In the genomic region with DNA sequence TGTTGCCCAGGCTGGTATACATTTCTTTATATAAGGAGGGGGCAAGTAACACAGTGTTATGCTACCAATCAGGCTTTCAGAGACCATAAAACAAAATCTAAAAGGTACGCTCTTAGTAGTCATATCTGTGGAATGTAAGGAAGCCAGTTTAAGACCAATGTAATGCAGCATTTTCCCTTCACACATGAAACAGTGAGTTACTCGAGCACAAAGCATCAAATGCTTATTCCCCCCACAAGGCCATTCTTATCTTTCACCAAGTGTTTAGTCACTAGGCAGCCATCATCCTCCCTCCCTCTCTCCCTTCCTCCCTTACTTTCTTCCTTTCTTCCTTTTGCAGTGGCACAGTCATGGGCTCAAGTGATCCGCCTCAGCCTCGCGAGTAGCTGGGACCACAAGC, we compare ENCODE assay signal across 12 cellular contexts. TPM values are rescaled to one million over a fixed set of nuclear protein-coding genes. Genes with fewer than 3 reads are reported as not detected.
DNase-seq lines count a peak whose midpoint lies in the region; ATAC-seq, FAIRE-seq and TF ChIP-seq lines count a peak whose summit lies in the region.
"Had no signal": no experiment of that assay in that cellular context is flagged by ENCODE, and none has a peak within 500 bp of the region (broad histone marks: within the 10 kb centered on the region; RNA-seq: fewer than 3 reads in every experiment).

No MANE protein-coding gene starts in this region.

- peaks cover 15% of the 10 kb centered on the region for H3K79me2 ChIP-seq in HepG2 (ENCODE audit: insufficient read depth, low read length)

- H3K9me3 ChIP-seq in liver (ENCODE audit: control insufficient read depth in 4 of 4, low read length in 3 of 4): no peaks in the 10 kb centered on the region
- H3K9me3 ChIP-seq in HepG2 (ENCODE audit: low read length): no peaks in the 10 kb centered on the region
- no peaks in the 10 kb centered on the region for H3K9me3 ChIP-seq in colonic mucosa

- H3K4me1 ChIP-seq in liver (ENCODE audit: control insufficient read depth in 4 of 4, insufficient read depth in 4 of 4, low read length in 3 of 4) (peaks cover 14 to 26% (median 25%) of the 10 kb centered on the region in 4 donors), HepG2 (ENCODE audit: insufficient read depth, low read length) (peaks cover 20% of the 10 kb centered on the region), colonic mucosa (no peaks in the 10 kb centered on the region)

- ATAC-seq in HepG2: no peak
- ATAC-seq in activated naive CD8-positive, alpha-beta T cell treated with anti-CD3 and anti-CD28 coated beads, Interleukin-2, amount 50 U/mL, for 24 hours: no peak
- no peak for ATAC-seq in GM21367 (IDR thresholded peaks at IDR 0.05; ENCODE audit: unreplicated experiment)
- ATAC-seq in GM21576 (IDR thresholded peaks at IDR 0.05; ENCODE audit: unreplicated experiment): no peak

- TF ChIP-seq POLR2A in HepG2 (IDR thresholded peaks at IDR 0.05; ENCODE audit: insufficient read depth in 1 of 2, low read depth in 2 of 2, low read length in 2 of 2): no peak

- CTCF ChIA-PET in HepG2 (lab: Yijun Ruan, JAX; ENCODE audit: low intra/inter-chr PET ratio, low total read pairs): no interaction called here

- DNase-seq in HepG2 (ENCODE audit: low spot score) (no peak), kidney tubule cell (ENCODE audit: low spot score) (peak; percentile 91), NCI-H524 (lab: John Stamatoyannopoulos, UW) (no peak), colonic mucosa (no peak)
- DNase-seq in activated naive CD8-positive, alpha-beta T cell treated with anti-CD3 and anti-CD28 coated beads, Interleukin-2, amount 50 U/mL, for 24 hours: no peak
- DNase-seq: hypothalamus, NCI-H2081 had no signal

- H3K9ac ChIP-seq in liver (ENCODE audit: low read depth in 1 of 2, low read length in 2 of 2): no peak overlapping the region
- no peak overlapping the region for H3K9ac ChIP-seq in HepG2 (ENCODE audit: insufficient read depth, low read depth, low read length)
- no peak overlapping the region for H3K9ac ChIP-seq in colonic mucosa (ENCODE audit: low read depth in 2 of 2, low read length in 2 of 2)

- in situ Hi-C loops in HepG2 (cut with HindIII; ENCODE audit: extremely low pct_ligation_motif_present, low pct_unique_long_range_greater_than_20kb): no loop called here

- no peaks in the 10 kb centered on the region for H3K9me3 Mint-ChIP-seq in activated naive CD8-positive, alpha-beta T cell treated with anti-CD3 and anti-CD28 coated beads, Interleukin-2, amount 50 U/mL, for 24 hours

- no peak for FAIRE-seq in HepG2 (lab: Jason Lieb, UNC)
- FAIRE-seq: GM19239 had no signal

- H4K20me1 ChIP-seq in HepG2 (ENCODE audit: insufficient read depth, low read length): no peaks in the 10 kb centered on the region

- no peak for TF ChIP-seq EP300 in HepG2 (IDR thresholded peaks at IDR 0.05; ENCODE audit: low read depth in 2 of 2, low read length in 2 of 2)
- no peak for TF ChIP-seq EP300 in HepG2 (CRISPR knock-in tag; IDR thresholded peaks at IDR 0.05; ENCODE audit: borderline replicate concordance)

- no peak overlapping the region for H3K4me3 Mint-ChIP-seq in activated naive CD8-positive, alpha-beta T cell treated with anti-CD3 and anti-CD28 coated beads, Interleukin-2, amount 50 U/mL, for 24 hours

- intact Hi-C loops in HepG2 (cut with micrococcal nuclease; ENCODE audit: unreplicated experiment) (no loop called here), colonic mucosa (cut with DNase I) (no loop called here)

- no peak overlapping the region for H2AFZ ChIP-seq in HepG2 (ENCODE audit: low read length)

- peak overlapping the region; percentile 81 for H3K27ac Mint-ChIP-seq in activated naive CD8-positive, alpha-beta T cell treated with anti-CD3 and anti-CD28 coated beads, Interleukin-2, amount 50 U/mL, for 24 hours

- no peak for TF ChIP-seq RAD21 in liver (IDR thresholded peaks at IDR 0.05)
- no peak for TF ChIP-seq RAD21 in HepG2 (CRISPR knock-in tag; IDR thresholded peaks at IDR 0.05)

- H3K27me3 ChIP-seq in liver (ENCODE audit: control insufficient read depth in 4 of 4, insufficient read depth in 4 of 4, low read length in 3 of 4) (no peaks in the 10 kb centered on the region), HepG2 (ENCODE audit: control insufficient read depth in 1 of 2, insufficient read depth in 2 of 2, low read length in 2 of 2) (no peaks in the 10 kb centered on the region), colonic mucosa (no peaks in the 10 kb centered on the region)

- POLR2A ChIA-PET in HepG2 (lab: Yijun Ruan, JAX): interaction anchor here (1.0 to 1.6 kb wide), 2 partner anchors 11 to 13 kb away, joined by 4 to 5 read pairs; a partner anchor contains a TSS

- peaks cover 31% of the 10 kb centered on the region for H3K36me3 Mint-ChIP-seq in activated naive CD8-positive, alpha-beta T cell treated with anti-CD3 and anti-CD28 coated beads, Interleukin-2, amount 50 U/mL, for 24 hours (ENCODE audit: low read depth)

- no peaks in the 10 kb centered on the region for H3K27me3 Mint-ChIP-seq in activated naive CD8-positive, alpha-beta T cell treated with anti-CD3 and anti-CD28 coated beads, Interleukin-2, amount 50 U/mL, for 24 hours

- H3K36me3 ChIP-seq in liver (ENCODE audit: control insufficient read depth in 4 of 4, insufficient read depth in 3 of 4, low read depth in 1 of 4, low read length in 3 of 4): peaks cover 3 to 4% (median 4%) of the 10 kb centered on the region in 4 donors
- H3K36me3 ChIP-seq in HepG2 (replicated peaks in 1 of 2; ENCODE audit: control insufficient read depth in 1 of 2, insufficient read depth in 2 of 2, low read length in 2 of 2): peaks cover 3 to 18% of the 10 kb centered on the region in 2 experiments; a peak in 4 of 5 replicates
- H3K36me3 ChIP-seq in colonic mucosa: no peaks in the 10 kb centered on the region

- WGBS in liver: 94% methylated on average over 5 of the region's 5 CpGs
- 95% methylated on average over 5 of the region's 5 CpGs for WGBS in HepG2 (ENCODE audit: low lambda C conversion rate)

- H3K27ac ChIP-seq in liver (ENCODE audit: low read depth in 1 of 2, low read length in 2 of 2) (peak overlapping the region; percentile 49 to 71), HepG2 (ENCODE audit: extremely low read length, insufficient read depth, low read length) (no peak overlapping the region), colonic mucosa (no peak overlapping the region)

- H3K4me1 Mint-ChIP-seq in activated naive CD8-positive, alpha-beta T cell treated with anti-CD3 and anti-CD28 coated beads, Interleukin-2, amount 50 U/mL, for 24 hours: peaks cover 64% of the 10 kb centered on the region

- H3K4me3 ChIP-seq in liver (ENCODE audit: low read depth in 1 of 3, low read length in 3 of 3) (no peak overlapping the region), HepG2 (replicated peaks in 1 of 3; ENCODE audit: insufficient read depth in 1 of 3, low read depth in 2 of 3, low read length in 3 of 3) (no peak overlapping the region), colonic mucosa (no peak overlapping the region)
- H3K4me3 ChIP-seq: SK-N-MC had no signal

- H3K4me2 ChIP-seq in HepG2 (ENCODE audit: low read depth, low read length): no peak overlapping the region

- no TSS peak for BruUV-seq in HepG2 (replicated peaks; lab: Mats Ljungman, UMichigan)

- no peak for TF ChIP-seq CTCF in liver (IDR thresholded peaks at IDR 0.05; ENCODE audit: low read depth, low read length, missing input control)
- no peak for TF ChIP-seq CTCF in HepG2 (CRISPR knock-in tag; IDR thresholded peaks at IDR 0.05)
- no peak for TF ChIP-seq CTCF in colonic mucosa (IDR thresholded peaks at IDR 0.05)

RNA-seq across cellular contexts. Expression of a gene that starts 12.8 kb away (rescaled TPM):
- total RNA-seq in liver (10 to 100 TPM; 11.4 to 45.7 TPM), HepG2 (2016; rRNA removed; fragmentation: Illumina TruSeq; extraction: Trizol) (70.4 and 82.4 TPM in 2 replicates), colonic mucosa (10 to 100 TPM; 46.8 to 55.7 TPM)
- polyA plus RNA-seq in liver (10 to 100 TPM; 77.3 to 81.5 TPM), HepG2 (2011; rRNA removed) (60.3 and 72.7 TPM in 2 replicates)
- 13.1 and 14.4 TPM in 2 replicates for total RNA-seq in HepG2 (2016; cell fraction: cytosol; rRNA removed; fragmentation: Illumina TruSeq; extraction: Trizol; ENCODE audit: low read depth)
- 66.8 and 82.9 TPM in 2 replicates for total RNA-seq in HepG2 (2016; cell fraction: insoluble cytoplasmic fraction; rRNA removed; fragmentation: Illumina TruSeq; extraction: Trizol)
- 18.9 and 22.2 TPM in 2 replicates for total RNA-seq in HepG2 (2016; cell fraction: membrane; rRNA removed; fragmentation: Illumina TruSeq; extraction: Trizol)
- total RNA-seq in HepG2 (2016; cell fraction: nucleus; rRNA removed; fragmentation: Illumina TruSeq; extraction: Trizol): 30.8 and 32.4 TPM in 2 replicates
- polyA plus RNA-seq in HepG2 (2011; cell fraction: cytosol; rRNA removed): 71.7 and 71.8 TPM in 2 replicates
- 26.0 and 36.8 TPM in 2 replicates for polyA plus RNA-seq in HepG2 (2011; cell fraction: nucleus; rRNA removed)
- 38.0 and 61.0 TPM in 2 replicates for polyA plus RNA-seq in HepG2 (2012)
- 12.6 and 14.1 TPM in 2 replicates for polyA plus RNA-seq in HepG2 (2016; cell fraction: cytosol; fragmentation: Illumina TruSeq; extraction: Trizol; ENCODE audit: low read depth)
- polyA plus RNA-seq in HepG2 (2016; cell fraction: insoluble cytoplasmic fraction; fragmentation: Illumina TruSeq; extraction: Trizol; ENCODE audit: low read depth): 105 and 111 TPM in 2 replicates
- 15.3 and 17.8 TPM in 2 replicates for polyA plus RNA-seq in HepG2 (2016; cell fraction: membrane; fragmentation: Illumina TruSeq; extraction: Trizol; ENCODE audit: low read depth)
- polyA plus RNA-seq in HepG2 (2016; cell fraction: nucleus; fragmentation: Illumina TruSeq; extraction: Trizol; ENCODE audit: insufficient read depth, low read depth): 44.4 and 56.4 TPM in 2 replicates
- 41.9 and 78.2 TPM in 2 replicates for polyA minus RNA-seq in HepG2 (2011; rRNA and poly(A)+ RNA removed; ENCODE audit: low replicate concordance)
- polyA minus RNA-seq in HepG2 (2011; cell fraction: cytosol; rRNA and poly(A)+ RNA removed): 21.1 and 25.6 TPM in 2 replicates
- 14.3 and 27.1 TPM in 2 replicates for polyA minus RNA-seq in HepG2 (2011; cell fraction: nucleus; rRNA and poly(A)+ RNA removed)

RNA-seq across cellular contexts. Expression of a gene that starts 14.6 kb away (rescaled TPM):
- total RNA-seq in liver (10 to 100 TPM; 20.1 to 21.8 TPM), HepG2 (2016; rRNA removed; fragmentation: Illumina TruSeq; extraction: Trizol) (33.1 and 36.7 TPM in 2 replicates), colonic mucosa (10 to 100 TPM; 25.8 to 40.2 TPM)
- polyA plus RNA-seq in liver (10 to 100 TPM; 34.8 to 45.4 TPM), HepG2 (2011; rRNA removed) (30.8 and 34.0 TPM in 2 replicates)
- total RNA-seq in HepG2 (2016; cell fraction: cytosol; rRNA removed; fragmentation: Illumina TruSeq; extraction: Trizol; ENCODE audit: low read depth): 60.6 and 75.2 TPM in 2 replicates
- total RNA-seq in HepG2 (2016; cell fraction: insoluble cytoplasmic fraction; rRNA removed; fragmentation: Illumina TruSeq; extraction: Trizol): 36.3 and 39.9 TPM in 2 replicates
- total RNA-seq in HepG2 (2016; cell fraction: membrane; rRNA removed; fragmentation: Illumina TruSeq; extraction: Trizol): 52.5 and 64.2 TPM in 2 replicates
- total RNA-seq in HepG2 (2016; cell fraction: nucleus; rRNA removed; fragmentation: Illumina TruSeq; extraction: Trizol): 15.0 and 21.0 TPM in 2 replicates
- polyA plus RNA-seq in HepG2 (2011; cell fraction: cytosol; rRNA removed): 41.5 and 57.5 TPM in 2 replicates
- polyA plus RNA-seq in HepG2 (2011; cell fraction: nucleus; rRNA removed): 41.3 and 52.4 TPM in 2 replicates
- 17.3 and 21.3 TPM in 2 replicates for polyA plus RNA-seq in HepG2 (2012)
- 75.5 and 80.9 TPM in 2 replicates for polyA plus RNA-seq in HepG2 (2016; cell fraction: cytosol; fragmentation: Illumina TruSeq; extraction: Trizol; ENCODE audit: low read depth)
- polyA plus RNA-seq in HepG2 (2016; cell fraction: insoluble cytoplasmic fraction; fragmentation: Illumina TruSeq; extraction: Trizol; ENCODE audit: low read depth): 33.0 and 34.1 TPM in 2 replicates
- 56.8 and 65.7 TPM in 2 replicates for polyA plus RNA-seq in HepG2 (2016; cell fraction: membrane; fragmentation: Illumina TruSeq; extraction: Trizol; ENCODE audit: low read depth)
- 30.1 and 31.9 TPM in 2 replicates for polyA plus RNA-seq in HepG2 (2016; cell fraction: nucleus; fragmentation: Illumina TruSeq; extraction: Trizol; ENCODE audit: insufficient read depth, low read depth)
- polyA minus RNA-seq in HepG2 (2011; rRNA and poly(A)+ RNA removed; ENCODE audit: low replicate concordance): 40.7 and 121 TPM in 2 replicates
- 15.1 and 18.1 TPM in 2 replicates for polyA minus RNA-seq in HepG2 (2011; cell fraction: cytosol; rRNA and poly(A)+ RNA removed)
- 12.9 and 15.0 TPM in 2 replicates for polyA minus RNA-seq in HepG2 (2011; cell fraction: nucleus; rRNA and poly(A)+ RNA removed)

RNA-seq across cellular contexts. Expression of a gene that starts 49.5 kb away (rescaled TPM):
- 1 to 10 TPM; 4.4 to 8.4 TPM for total RNA-seq in liver
- polyA plus RNA-seq in liver: 10 to 100 TPM; 15.7 to 18.6 TPM
- total RNA-seq in HepG2 (2016; rRNA removed; fragmentation: Illumina TruSeq; extraction: Trizol): 56.7 and 62.2 TPM in 2 replicates
- 10.5 and 11.5 TPM in 2 replicates for total RNA-seq in HepG2 (2016; cell fraction: cytosol; rRNA removed; fragmentation: Illumina TruSeq; extraction: Trizol; ENCODE audit: low read depth)
- 55.3 and 56.3 TPM in 2 replicates for total RNA-seq in HepG2 (2016; cell fraction: insoluble cytoplasmic fraction; rRNA removed; fragmentation: Illumina TruSeq; extraction: Trizol)
- total RNA-seq in HepG2 (2016; cell fraction: membrane; rRNA removed; fragmentation: Illumina TruSeq; extraction: Trizol): 41.7 and 48.7 TPM in 2 replicates
- 31.5 and 37.8 TPM in 2 replicates for total RNA-seq in HepG2 (2016; cell fraction: nucleus; rRNA removed; fragmentation: Illumina TruSeq; extraction: Trizol)
- polyA plus RNA-seq in HepG2 (2011; rRNA removed): 31.2 and 39.1 TPM in 2 replicates
- 20.6 and 21.6 TPM in 2 replicates for polyA plus RNA-seq in HepG2 (2011; cell fraction: cytosol; rRNA removed)
- 39.4 and 47.2 TPM in 2 replicates for polyA plus RNA-seq in HepG2 (2011; cell fraction: nucleus; rRNA removed)
- 43.1 and 58.6 TPM in 2 replicates for polyA plus RNA-seq in HepG2 (2012)
- 15.1 and 16.9 TPM in 2 replicates for polyA plus RNA-seq in HepG2 (2016; cell fraction: cytosol; fragmentation: Illumina TruSeq; extraction: Trizol; ENCODE audit: low read depth)
- 81.4 and 109 TPM in 2 replicates for polyA plus RNA-seq in HepG2 (2016; cell fraction: insoluble cytoplasmic fraction; fragmentation: Illumina TruSeq; extraction: Trizol; ENCODE audit: low read depth)
- 45.4 and 52.4 TPM in 2 replicates for polyA plus RNA-seq in HepG2 (2016; cell fraction: membrane; fragmentation: Illumina TruSeq; extraction: Trizol; ENCODE audit: low read depth)
- 74.4 and 77.5 TPM in 2 replicates for polyA plus RNA-seq in HepG2 (2016; cell fraction: nucleus; fragmentation: Illumina TruSeq; extraction: Trizol; ENCODE audit: insufficient read depth, low read depth)
- 12.3 and 39.1 TPM in 2 replicates for polyA minus RNA-seq in HepG2 (2011; rRNA and poly(A)+ RNA removed; ENCODE audit: low replicate concordance)
- 14.7 and 18.7 TPM in 2 replicates for polyA minus RNA-seq in HepG2 (2011; cell fraction: cytosol; rRNA and poly(A)+ RNA removed)
- 18.9 and 22.9 TPM in 2 replicates for polyA minus RNA-seq in HepG2 (2011; cell fraction: nucleus; rRNA and poly(A)+ RNA removed)
- 10 to 100 TPM; 13.1 to 18.4 TPM for total RNA-seq in colonic mucosa

Comparison
In these comparisons a context has a peak if more than half of its experiments do, and no peak if none do; other contexts are left out.
1. H3K27ac ChIP-seq: peak in liver (2 of 2); none in HepG2 (single experiment) and colonic mucosa (single experiment).